In genomic region chr3:106810461-106810733, GRCh38 we compare ENCODE assay signal across 19 cellular contexts.
DNase-seq lines count a peak whose midpoint lies in the region; FAIRE-seq and TF ChIP-seq lines count a peak whose summit lies in the region.
"Had no signal": no experiment of that assay in that cellular context is flagged by ENCODE, and none has a peak within 500 bp of the region (broad histone marks: within the 10 kb centered on the region; RNA-seq: fewer than 3 reads in every experiment).

No MANE protein-coding gene starts in this region.

- intact Hi-C loops in left ventricle myocardium inferior (cut with micrococcal nuclease), result no loop called here
- intact Hi-C loops in cardiac septum (cut with DNase I), result no loop called here
- intact Hi-C loops in posterior cingulate gyrus (cut with DNase I), result no loop called here

- H3K36me3 ChIP-seq in left ventricle myocardium inferior (no peaks in the 10 kb centered on the region), astrocyte (ENCODE audit: insufficient read depth, low read length) (no peaks in the 10 kb centered on the region)
- H3K36me3 ChIP-seq: BE2C, HAP-1 had no signal

- no peak for TF ChIP-seq CTCF in left ventricle myocardium inferior (IDR thresholded peaks at IDR 0.05; ENCODE audit: borderline replicate concordance)
- TF ChIP-seq CTCF in astrocyte (IDR thresholded peaks at IDR 0.05; ENCODE audit: insufficient read depth, low read depth, low read length), result no peak
- no peak for TF ChIP-seq CTCF in nephron (IDR thresholded peaks at IDR 0.05; ENCODE audit: unreplicated experiment in 3 of 3)

- H3K9me3 Mint-ChIP-seq in astrocyte (ENCODE audit: unreplicated experiment) (no peaks in the 10 kb centered on the region), nephron (no peaks in the 10 kb centered on the region)

- H3K4me1 ChIP-seq in left ventricle myocardium inferior (peaks cover 31% of the 10 kb centered on the region), astrocyte (ENCODE audit: insufficient read depth, low read length) (peaks cover 18% of the 10 kb centered on the region)

- no peaks in the 10 kb centered on the region for H3K79me2 ChIP-seq in astrocyte (ENCODE audit: insufficient read depth, low read length)

- H3K9ac ChIP-seq in astrocyte (ENCODE audit: low read length), result no peak overlapping the region

- no peak for FAIRE-seq in astrocyte (lab: Jason Lieb, UNC)
- FAIRE-seq: GM12878, GM19239, RCC 7860 had no signal

- H3K27me3 Mint-ChIP-seq in astrocyte (ENCODE audit: low read depth, unreplicated experiment) (no peaks in the 10 kb centered on the region), nephron (ENCODE audit: low read depth) (no peaks in the 10 kb centered on the region)
- H3K27me3 Mint-ChIP-seq: CD4-positive, CD25-positive, alpha-beta regulatory T cell had no signal

- no peaks in the 10 kb centered on the region for H3K36me3 Mint-ChIP-seq in astrocyte (ENCODE audit: low read depth, unreplicated experiment)
- no peaks in the 10 kb centered on the region for H3K36me3 Mint-ChIP-seq in nephron (ENCODE audit: low read depth)
- H3K36me3 Mint-ChIP-seq: CD4-positive, CD25-positive, alpha-beta regulatory T cell had no signal

- H3K4me1 Mint-ChIP-seq in astrocyte (ENCODE audit: low read depth, unreplicated experiment), result peaks cover 12% of the 10 kb centered on the region
- H3K4me1 Mint-ChIP-seq in nephron, result peaks cover 75% of the 10 kb centered on the region
- H3K4me1 Mint-ChIP-seq: CD4-positive, CD25-positive, alpha-beta regulatory T cell had no signal

- DNase-seq in left ventricle myocardium inferior (no peak), cardiac septum (ENCODE audit: low spot score) (no peak), astrocyte (ENCODE audit: low read depth) (no peak), kidney glomerular epithelial cell (lab: John Stamatoyannopoulos, UW) (no peak), posterior cingulate gyrus (no peak), NCI-H1048 (lab: John Stamatoyannopoulos, UW) (no peak)
- DNase-seq: CD4-positive, CD25-positive, alpha-beta regulatory T cell; COR-L47; GF-D8; Kasumi-1; MM.1S; NCI-H2081 had no signal

- no peak overlapping the region for H3K4me2 ChIP-seq in astrocyte (ENCODE audit: low read length)

- H3K9me3 ChIP-seq in left ventricle myocardium inferior (replicated peaks) (no peaks in the 10 kb centered on the region), astrocyte (ENCODE audit: insufficient read depth, low read depth, low read length) (no peaks in the 10 kb centered on the region)
- H3K9me3 ChIP-seq: BE2C, HAP-1 had no signal

- H3K27me3 ChIP-seq in left ventricle myocardium inferior (ENCODE audit: low read depth), result no peaks in the 10 kb centered on the region
- H3K27me3 ChIP-seq in astrocyte (ENCODE audit: insufficient read depth, low read length), result no peaks in the 10 kb centered on the region
- H3K27me3 ChIP-seq: BE2C had no signal

- no peak overlapping the region for H3K4me3 ChIP-seq in left ventricle myocardium inferior
- no peak overlapping the region for H3K4me3 ChIP-seq in astrocyte (ENCODE audit: insufficient read depth, low read depth, low read length)
- H3K4me3 ChIP-seq: GM12878, HAP-1 had no signal

- H3K4me3 Mint-ChIP-seq in astrocyte (ENCODE audit: unreplicated experiment) (no peak overlapping the region), nephron (peak overlapping the region in 1 of 3 experiments; percentile 6)
- H3K4me3 Mint-ChIP-seq: CD4-positive, CD25-positive, alpha-beta regulatory T cell had no signal

- H4K20me1 ChIP-seq in astrocyte (ENCODE audit: insufficient read depth, low read length), result no peaks in the 10 kb centered on the region

- H3K27ac ChIP-seq in left ventricle myocardium inferior (replicated peaks) (peak overlapping the region; percentile 39), astrocyte (ENCODE audit: low read depth, low read length) (peak overlapping the region; percentile 30)
- H3K27ac ChIP-seq: HL-60 had no signal

- H3K27ac Mint-ChIP-seq in astrocyte (ENCODE audit: unreplicated experiment) (no peak overlapping the region), nephron (peak overlapping the region; percentile 88 to 96 (median 93))
- H3K27ac Mint-ChIP-seq: CD4-positive, CD25-positive, alpha-beta regulatory T cell had no signal

- H2AFZ ChIP-seq in astrocyte (ENCODE audit: low read depth, low read length), result no peak overlapping the region
